In genomic region chr9:115013998-115014397, GRCh38 we compare ENCODE assay signal across 1 cellular context.
TF ChIP-seq lines count a peak whose summit lies in the region.

No MANE protein-coding gene starts in this region.

TF ChIP-seq in H1, 55 proteins besides CTCF, POLR2A, EP300 and RAD21 (continued from another document):
- TF ChIP-seq E2F6 (IDR thresholded peaks at IDR 0.05), result no peak
- no peak for TF ChIP-seq SRF (IDR thresholded peaks at IDR 0.05; ENCODE audit: low read depth, low read length)
- no peak for TF ChIP-seq RXRA (IDR thresholded peaks at IDR 0.05; ENCODE audit: insufficient read depth, low read depth, low read length)
- no peak for TF ChIP-seq HDAC2 (IDR thresholded peaks at IDR 0.05; ENCODE audit: borderline replicate concordance in 1 of 2, low read depth in 2 of 2, low read length in 2 of 2)
- no peak for TF ChIP-seq NANOG (IDR thresholded peaks at IDR 0.05; ENCODE audit: insufficient read depth, low read depth, low read length, poor library complexity, severe bottlenecking)
- no peak for TF ChIP-seq POLR2AphosphoS5 (IDR thresholded peaks at IDR 0.05; ENCODE audit: low read depth, low read length)
- TF ChIP-seq TAF1 (IDR thresholded peaks at IDR 0.05; ENCODE audit: low read depth, low read length), result no peak
- no peak for TF ChIP-seq EGR1 (IDR thresholded peaks at IDR 0.05; ENCODE audit: borderline replicate concordance, low read depth, low read length)
